ENCODE assay signal across 15 cellular contexts in genomic region chr5:885529-885928, GRCh38. TPM values are rescaled to one million over a fixed set of nuclear protein-coding genes. Genes with fewer than 3 reads are reported as not detected.
DNase-seq lines count a peak whose midpoint lies in the region; ATAC-seq and TF ChIP-seq lines count a peak whose summit lies in the region.
"Had no signal": no experiment of that assay in that cellular context is flagged by ENCODE, and none has a peak within 500 bp of the region (broad histone marks: within the 10 kb centered on the region; RNA-seq: fewer than 3 reads in every experiment).

No MANE protein-coding gene starts in this region.

- peaks cover 100% of the 10 kb centered on the region for H3K36me3 ChIP-seq in WERI-Rb-1

- no peaks in the 10 kb centered on the region for H3K27me3 ChIP-seq in WERI-Rb-1 (ENCODE audit: insufficient read depth, low read depth, severe bottlenecking)
- H3K27me3 ChIP-seq: breast epithelium, esophagus muscularis mucosa had no signal

- H3K27ac ChIP-seq in WERI-Rb-1 = no peak overlapping the region
- H3K27ac ChIP-seq: breast epithelium, C4-2B, esophagus muscularis mucosa had no signal

- TF ChIP-seq CTCF in chondrocyte (IDR thresholded peaks at IDR 0.05) (no peak), WERI-Rb-1 (IDR thresholded peaks at IDR 0.05; ENCODE audit: low read depth, low read length) (no peak)

- H3K27ac Mint-ChIP-seq in activated CD4-positive, alpha-beta T cell treated with anti-CD3 and anti-CD28 coated beads, Interleukin-2, amount 10 ng/mL, durations not matched to agents 7 days and 5 days = peak overlapping the region; percentile 19
- no peak overlapping the region for H3K27ac Mint-ChIP-seq in activated CD4-positive, alpha-beta T cell treated with anti-CD3 and anti-CD28 coated beads, Interleukin-2, amount 10 ng/mL, durations not matched to agents 24 days and 14 days
- no peak overlapping the region for H3K27ac Mint-ChIP-seq in chondrocyte (ENCODE audit: unreplicated experiment)
- H3K27ac Mint-ChIP-seq: activated CD8-positive, alpha-beta T cell treated with anti-CD3 and anti-CD28 coated beads for 36 hours; stimulated activated naive CD8-positive, alpha-beta T cell treated with anti-CD3 and anti-CD28 coated beads, Interleukin-15, Interleukin-2, amounts not matched to agents 100 ng/mL and 50 ng/mL, for 24 hours had no signal

- ATAC-seq in left colon = peak; percentile 19
- ATAC-seq in HG02571 (IDR thresholded peaks at IDR 0.05; ENCODE audit: unreplicated experiment) = no peak
- ATAC-seq: activated CD8-positive, alpha-beta T cell treated with anti-CD3 and anti-CD28 coated beads for 36 hours had no signal

- peaks cover 15% of the 10 kb centered on the region for H3K9me3 Mint-ChIP-seq in activated CD4-positive, alpha-beta T cell treated with anti-CD3 and anti-CD28 coated beads, Interleukin-2, amount 10 ng/mL, durations not matched to agents 7 days and 5 days
- H3K9me3 Mint-ChIP-seq in activated CD4-positive, alpha-beta T cell treated with anti-CD3 and anti-CD28 coated beads, Interleukin-2, amount 10 ng/mL, durations not matched to agents 24 days and 14 days = peaks cover 12% of the 10 kb centered on the region
- H3K9me3 Mint-ChIP-seq in chondrocyte (ENCODE audit: low read depth) = no peaks in the 10 kb centered on the region

- CTCF ChIA-PET in activated CD4-positive, alpha-beta T cell treated with anti-CD3 and anti-CD28 coated beads, Interleukin-2, amount 10 ng/mL, durations not matched to agents 7 days and 5 days (lab: Charles Lee) = no interaction called here

- H3K4me3 ChIP-seq in WERI-Rb-1 (ENCODE audit: low read depth, low read length) = no peak overlapping the region
- H3K4me3 ChIP-seq: breast epithelium, esophagus muscularis mucosa had no signal

- no peaks in the 10 kb centered on the region for H3K27me3 Mint-ChIP-seq in activated CD4-positive, alpha-beta T cell treated with anti-CD3 and anti-CD28 coated beads, Interleukin-2, amount 10 ng/mL, durations not matched to agents 7 days and 5 days
- H3K27me3 Mint-ChIP-seq in activated CD4-positive, alpha-beta T cell treated with anti-CD3 and anti-CD28 coated beads, Interleukin-2, amount 10 ng/mL, durations not matched to agents 24 days and 14 days = no peaks in the 10 kb centered on the region
- no peaks in the 10 kb centered on the region for H3K27me3 Mint-ChIP-seq in chondrocyte (ENCODE audit: low read depth)
- H3K27me3 Mint-ChIP-seq: activated CD8-positive, alpha-beta T cell treated with anti-CD3 and anti-CD28 coated beads for 36 hours had no signal

- peaks cover 34% of the 10 kb centered on the region for H3K4me1 Mint-ChIP-seq in activated CD4-positive, alpha-beta T cell treated with anti-CD3 and anti-CD28 coated beads, Interleukin-2, amount 10 ng/mL, durations not matched to agents 7 days and 5 days
- peaks cover 19% of the 10 kb centered on the region for H3K4me1 Mint-ChIP-seq in activated CD4-positive, alpha-beta T cell treated with anti-CD3 and anti-CD28 coated beads, Interleukin-2, amount 10 ng/mL, durations not matched to agents 24 days and 14 days
- peaks cover 11% of the 10 kb centered on the region for H3K4me1 Mint-ChIP-seq in chondrocyte (ENCODE audit: low read depth)
- H3K4me1 Mint-ChIP-seq: neural crest cell had no signal

- peaks cover 91% of the 10 kb centered on the region for H3K36me3 Mint-ChIP-seq in activated CD4-positive, alpha-beta T cell treated with anti-CD3 and anti-CD28 coated beads, Interleukin-2, amount 10 ng/mL, durations not matched to agents 7 days and 5 days (ENCODE audit: low read depth)
- peaks cover 95% of the 10 kb centered on the region for H3K36me3 Mint-ChIP-seq in activated CD4-positive, alpha-beta T cell treated with anti-CD3 and anti-CD28 coated beads, Interleukin-2, amount 10 ng/mL, durations not matched to agents 24 days and 14 days (ENCODE audit: low read depth)
- H3K36me3 Mint-ChIP-seq in chondrocyte (ENCODE audit: low read depth) = peaks cover 56% of the 10 kb centered on the region

- DNase-seq in activated CD4-positive, alpha-beta T cell treated with anti-CD3 and anti-CD28 coated beads, Interleukin-2, amount 10 ng/mL, durations not matched to agents 7 days and 5 days = no peak
- no peak for DNase-seq in activated CD4-positive, alpha-beta T cell treated with anti-CD3 and anti-CD28 coated beads, Interleukin-2, amount 10 ng/mL, durations not matched to agents 24 days and 14 days
- DNase-seq in chondrocyte (ENCODE audit: low spot score) (peak; percentile 81), left colon (no peak), WERI-Rb-1 (no peak)
- DNase-seq in activated T-cell treated with anti-CD3 and anti-CD28 coated beads, Interleukin-2, amount 50 U/mL, for 1 hour = no peak
- no peak for DNase-seq in activated CD4-positive, alpha-beta T cell treated with anti-CD3 and anti-CD28 coated beads, Interleukin-2, amount 50 U/mL, for 48 hours
- DNase-seq: activated CD8-positive, alpha-beta T cell treated with anti-CD3 and anti-CD28 coated beads for 36 hours; DND-41 had no signal

- no peaks in the 10 kb centered on the region for H3K9me3 ChIP-seq in WERI-Rb-1 (ENCODE audit: severe bottlenecking)
- H3K9me3 ChIP-seq: breast epithelium, esophagus muscularis mucosa had no signal

- intact Hi-C loops in activated CD4-positive, alpha-beta T cell treated with anti-CD3 and anti-CD28 coated beads, Interleukin-2, amount 10 ng/mL, durations not matched to agents 24 days and 14 days (cut with micrococcal nuclease) = no loop called here
- intact Hi-C loops in left colon (cut with DNase I, micrococcal nuclease) = no loop called here

- POLR2A ChIA-PET in activated CD4-positive, alpha-beta T cell treated with anti-CD3 and anti-CD28 coated beads, Interleukin-2, amount 10 ng/mL, durations not matched to agents 7 days and 5 days (lab: Charles Lee) = no interaction called here

- H3K4me3 Mint-ChIP-seq in activated CD4-positive, alpha-beta T cell treated with anti-CD3 and anti-CD28 coated beads, Interleukin-2, amount 10 ng/mL, durations not matched to agents 7 days and 5 days = no peak overlapping the region
- no peak overlapping the region for H3K4me3 Mint-ChIP-seq in activated CD4-positive, alpha-beta T cell treated with anti-CD3 and anti-CD28 coated beads, Interleukin-2, amount 10 ng/mL, durations not matched to agents 24 days and 14 days
- H3K4me3 Mint-ChIP-seq in chondrocyte (ENCODE audit: unreplicated experiment) = no peak overlapping the region
- H3K4me3 Mint-ChIP-seq: activated CD8-positive, alpha-beta T cell treated with anti-CD3 and anti-CD28 coated beads for 36 hours; neural crest cell; stimulated activated naive CD8-positive, alpha-beta T cell treated with anti-CD3 and anti-CD28 coated beads, Interleukin-15, Interleukin-2, amounts not matched to agents 100 ng/mL and 50 ng/mL, for 24 hours had no signal

RNA-seq across cellular contexts. Expression of gene BRD9, which starts 7.1 kb away (rescaled TPM):
- 10 to 100 TPM; 52.7 to 59.1 TPM for total RNA-seq in activated CD4-positive, alpha-beta T cell treated with anti-CD3 and anti-CD28 coated beads, Interleukin-2, amount 10 ng/mL, durations not matched to agents 7 days and 5 days
- total RNA-seq in activated CD4-positive, alpha-beta T cell treated with anti-CD3 and anti-CD28 coated beads, Interleukin-2, amount 10 ng/mL, durations not matched to agents 24 days and 14 days = 80.6 and 82.0 TPM in 2 replicates
- 26.5 to 30.4 TPM (median 30.1 TPM) in 3 replicates for total RNA-seq in chondrocyte
- total RNA-seq in left colon = 10 to 100 TPM; 27.6 to 42.9 TPM

RNA-seq across cellular contexts. Expression of gene TRIP13, which starts 7.2 kb away (rescaled TPM):
- 10 to 100 TPM; 33.4 to 38.6 TPM for total RNA-seq in activated CD4-positive, alpha-beta T cell treated with anti-CD3 and anti-CD28 coated beads, Interleukin-2, amount 10 ng/mL, durations not matched to agents 7 days and 5 days
- 47.5 and 52.6 TPM in 2 replicates for total RNA-seq in activated CD4-positive, alpha-beta T cell treated with anti-CD3 and anti-CD28 coated beads, Interleukin-2, amount 10 ng/mL, durations not matched to agents 24 days and 14 days
- total RNA-seq in chondrocyte = 4.9 to 8.1 TPM (median 6.4 TPM) in 3 replicates
- 1 to 10 TPM; 2.1 to 4.3 TPM for total RNA-seq in left colon

RNA-seq across cellular contexts. Expression of gene ZDHHC11, which starts 34.7 kb away (rescaled TPM):
- total RNA-seq in activated CD4-positive, alpha-beta T cell treated with anti-CD3 and anti-CD28 coated beads, Interleukin-2, amount 10 ng/mL, durations not matched to agents 7 days and 5 days = 1 to 10 TPM; 9.4 to 10.0 TPM
- 13.6 and 14.3 TPM in 2 replicates for total RNA-seq in activated CD4-positive, alpha-beta T cell treated with anti-CD3 and anti-CD28 coated beads, Interleukin-2, amount 10 ng/mL, durations not matched to agents 24 days and 14 days
- total RNA-seq in chondrocyte (1.9 to 4.7 TPM (median 2.3 TPM) in 3 replicates), left colon (10 to 100 TPM in 1 of 2 donors, 1 to 10 TPM in 1; 2.7 to 27.8 TPM)
